In the genomic region with DNA sequence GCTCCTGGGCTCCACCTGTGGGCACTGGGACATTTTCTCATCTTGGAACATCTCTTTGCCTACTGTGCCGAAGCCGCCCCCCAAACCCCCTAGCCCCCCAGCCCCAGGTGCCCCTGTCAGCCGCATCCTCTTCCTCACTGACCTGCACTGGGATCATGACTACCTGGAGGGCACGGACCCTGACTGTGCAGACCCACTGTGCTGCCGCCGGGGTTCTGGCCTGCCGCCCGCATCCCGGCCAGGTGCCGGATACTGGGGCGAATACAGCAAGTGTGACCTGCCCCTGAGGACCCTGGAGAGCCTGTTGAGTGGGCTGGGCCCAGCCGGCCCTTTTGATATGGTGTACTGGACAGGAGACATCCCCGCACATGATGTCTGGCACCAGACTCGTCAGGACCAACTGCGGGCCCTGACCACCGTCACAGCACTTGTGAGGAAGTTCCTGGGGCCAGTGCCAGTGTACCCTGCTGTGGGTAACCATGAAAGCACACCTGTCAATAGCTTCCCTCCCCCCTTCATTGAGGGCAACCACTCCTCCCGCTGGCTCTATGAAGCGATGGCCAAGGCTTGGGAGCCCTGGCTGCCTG, we compare ENCODE assay signal across 11 cellular contexts. TPM values are rescaled to one million over a fixed set of nuclear protein-coding genes. Genes with fewer than 3 reads are reported as not detected.
A peak's percentile ranks its signal among the peaks of the same experiment; 100 is the strongest.
DNase-seq lines count a peak whose midpoint lies in the region; ATAC-seq and TF ChIP-seq lines count a peak whose summit lies in the region.
"Had no signal": no experiment of that assay in that cellular context is flagged by ENCODE, and none has a peak within 500 bp of the region (broad histone marks: within the 10 kb centered on the region; RNA-seq: fewer than 3 reads in every experiment).

No MANE protein-coding gene starts in this region.

- TF ChIP-seq CTCF in right lobe of liver (IDR thresholded peaks at IDR 0.05) = no peak
- TF ChIP-seq CTCF in suprapubic skin (IDR thresholded peaks at IDR 0.05) = no peak
- no peak for TF ChIP-seq CTCF in prostate gland (IDR thresholded peaks at IDR 0.05)
- TF ChIP-seq CTCF in esophagus squamous epithelium (IDR thresholded peaks at IDR 0.05) = no peak

- no peak for TF ChIP-seq POLR2A in right lobe of liver (IDR thresholded peaks at IDR 0.05)
- no peak for TF ChIP-seq POLR2A in suprapubic skin (IDR thresholded peaks at IDR 0.05)
- no peak for TF ChIP-seq POLR2A in prostate gland (IDR thresholded peaks at IDR 0.05)
- no peak for TF ChIP-seq POLR2A in esophagus squamous epithelium (IDR thresholded peaks at IDR 0.05)

- peaks cover 50% of the 10 kb centered on the region for H3K36me3 Mint-ChIP-seq in activated naive CD4-positive, alpha-beta T cell treated with anti-CD3 and anti-CD28 coated beads, Interleukin-2, amount 10 ng/mL, durations not matched to agents 7 days and 5 days
- H3K36me3 Mint-ChIP-seq in activated T-helper 17 cell treated with anti-CD3 and anti-CD28 coated beads, Interleukin-2, amount 50 U/mL, for 72 hours (ENCODE audit: low read depth) = peaks cover 8% of the 10 kb centered on the region

- H3K4me1 ChIP-seq in right lobe of liver (peaks cover 0 to 31% (median 12%) of the 10 kb centered on the region in 4 donors), suprapubic skin (peaks cover 24% of the 10 kb centered on the region), prostate gland (replicated peaks) (no peaks in the 10 kb centered on the region), esophagus squamous epithelium (peaks cover 12 to 58% (median 18%) of the 10 kb centered on the region in 3 donors)

- H3K4me3 ChIP-seq in right lobe of liver (peak overlapping the region in 2 of 3 donors; percentile 79 to 96), suprapubic skin (peak overlapping the region; percentile 79), prostate gland (no peak overlapping the region), esophagus squamous epithelium (peak overlapping the region in 2 of 4 donors; percentile 79 to 92)

- H3K27ac ChIP-seq in right lobe of liver (no peak overlapping the region), suprapubic skin (no peak overlapping the region), prostate gland (no peak overlapping the region), esophagus squamous epithelium (no peak overlapping the region)

- H3K9me3 Mint-ChIP-seq in activated naive CD4-positive, alpha-beta T cell treated with anti-CD3 and anti-CD28 coated beads, Interleukin-2, amount 10 ng/mL, durations not matched to agents 7 days and 5 days = no peaks in the 10 kb centered on the region
- H3K9me3 Mint-ChIP-seq in activated T-helper 17 cell treated with anti-CD3 and anti-CD28 coated beads, Interleukin-2, amount 50 U/mL, for 72 hours = no peaks in the 10 kb centered on the region
- H3K9me3 Mint-ChIP-seq: activated naive CD4-positive, alpha-beta T cell treated with anti-CD3 and anti-CD28 coated beads, Interleukin-2, amount 50 U/mL, for 72 hours had no signal

- no peaks in the 10 kb centered on the region for H3K27me3 Mint-ChIP-seq in activated naive CD4-positive, alpha-beta T cell treated with anti-CD3 and anti-CD28 coated beads, Interleukin-2, amount 10 ng/mL, durations not matched to agents 7 days and 5 days
- H3K27me3 Mint-ChIP-seq in activated T-helper 17 cell treated with anti-CD3 and anti-CD28 coated beads, Interleukin-2, amount 50 U/mL, for 72 hours = no peaks in the 10 kb centered on the region

- 100% methylated on average over 1 of the region's 18 CpGs for WGBS in right lobe of liver (ENCODE audit: insufficient coverage, low coverage, low lambda C conversion rate, missing lambda C conversion rate)
- 99% methylated on average over 7 of the region's 18 CpGs for WGBS in suprapubic skin
- WGBS in prostate gland = 95% methylated on average over 18 of the region's 18 CpGs
- WGBS in esophagus squamous epithelium, 2 donors = 100% methylated on average over 2 to 5 of the region's 18 CpGs

- H3K36me3 ChIP-seq in right lobe of liver = peaks cover 0 to 3% (median 0%) of the 10 kb centered on the region in 4 donors
- peaks cover 9% of the 10 kb centered on the region for H3K36me3 ChIP-seq in suprapubic skin
- no peaks in the 10 kb centered on the region for H3K36me3 ChIP-seq in prostate gland
- H3K36me3 ChIP-seq in esophagus squamous epithelium = peaks cover 0 to 35% (median 4%) of the 10 kb centered on the region in 3 donors

- TF ChIP-seq EP300 in suprapubic skin (IDR thresholded peaks at IDR 0.05) = no peak

- no peak for ATAC-seq in activated T-helper 17 cell treated with anti-CD3 and anti-CD28 coated beads, Interleukin-2, amount 50 U/mL, for 72 hours (replicated peaks)
- ATAC-seq in right lobe of liver (no peak), left lobe of liver (no peak)
- ATAC-seq: activated naive CD4-positive, alpha-beta T cell treated with anti-CD3 and anti-CD28 coated beads, Interleukin-2, amount 50 U/mL, for 72 hours had no signal

- peak overlapping the region; percentile 94 for H3K4me3 Mint-ChIP-seq in activated naive CD4-positive, alpha-beta T cell treated with anti-CD3 and anti-CD28 coated beads, Interleukin-2, amount 10 ng/mL, durations not matched to agents 7 days and 5 days
- H3K4me3 Mint-ChIP-seq in activated T-helper 17 cell treated with anti-CD3 and anti-CD28 coated beads, Interleukin-2, amount 50 U/mL, for 72 hours = peak overlapping the region; percentile 81

- H3K4me1 Mint-ChIP-seq in activated naive CD4-positive, alpha-beta T cell treated with anti-CD3 and anti-CD28 coated beads, Interleukin-2, amount 10 ng/mL, durations not matched to agents 7 days and 5 days = peaks cover 52% of the 10 kb centered on the region
- peaks cover 18% of the 10 kb centered on the region for H3K4me1 Mint-ChIP-seq in activated T-helper 17 cell treated with anti-CD3 and anti-CD28 coated beads, Interleukin-2, amount 50 U/mL, for 72 hours

- CTCF ChIA-PET in activated naive CD4-positive, alpha-beta T cell treated with anti-CD3 and anti-CD28 coated beads, Interleukin-2, amount 10 ng/mL, durations not matched to agents 7 days and 5 days (lab: Charles Lee) = interaction anchor here (1.1 to 7.2 kb wide), 5 partner anchors 10 to 52 kb away, joined by 3 to 52 read pairs (median 22); a partner anchor contains a TSS

- DNase-seq in activated naive CD4-positive, alpha-beta T cell treated with anti-CD3 and anti-CD28 coated beads, Interleukin-2, amount 10 ng/mL, durations not matched to agents 7 days and 5 days = no peak
- DNase-seq in activated naive CD4-positive, alpha-beta T cell (lab: John Stamatoyannopoulos, UW) = no peak
- DNase-seq in right lobe of liver = no peak
- DNase-seq in suprapubic skin (ENCODE audit: low spot score in 2 of 2) = no peak
- DNase-seq in left lobe of liver (ENCODE audit: low spot score) = no peak
- DNase-seq in prostate gland (ENCODE audit: low spot score) = no peak
- no peak for DNase-seq in esophagus squamous epithelium (lab: John Stamatoyannopoulos, UW)
- DNase-seq: GOT3 had no signal

- H3K27ac Mint-ChIP-seq in activated naive CD4-positive, alpha-beta T cell treated with anti-CD3 and anti-CD28 coated beads, Interleukin-2, amount 10 ng/mL, durations not matched to agents 7 days and 5 days = peak overlapping the region; percentile 94
- no peak overlapping the region for H3K27ac Mint-ChIP-seq in activated T-helper 17 cell treated with anti-CD3 and anti-CD28 coated beads, Interleukin-2, amount 50 U/mL, for 72 hours

- intact Hi-C loops in right lobe of liver (cut with DNase I) = loop anchor here in 1 of 2 donors (5.0 kb wide), 1 partner anchor 46 kb away; no protein-coding TSS in a partner anchor
- intact Hi-C loops in prostate gland (cut with DNase I) = no loop called here
- intact Hi-C loops in esophagus squamous epithelium (cut with DNase I) = no loop called here

- H3K9me3 ChIP-seq in right lobe of liver = no peaks in the 10 kb centered on the region
- H3K9me3 ChIP-seq in suprapubic skin = no peaks in the 10 kb centered on the region
- no peaks in the 10 kb centered on the region for H3K9me3 ChIP-seq in prostate gland
- H3K9me3 ChIP-seq in esophagus squamous epithelium = no peaks in the 10 kb centered on the region

- H3K27me3 ChIP-seq in right lobe of liver (no peaks in the 10 kb centered on the region), suprapubic skin (no peaks in the 10 kb centered on the region), prostate gland (replicated peaks; ENCODE audit: insufficient read depth) (no peaks in the 10 kb centered on the region), esophagus squamous epithelium (no peaks in the 10 kb centered on the region)

RNA-seq across cellular contexts. Expression of a gene that starts 1.4 kb away (rescaled TPM):
- total RNA-seq in activated T-helper 17 cell treated with anti-CD3 and anti-CD28 coated beads, Interleukin-2, amount 50 U/mL, for 72 hours = 10 to 100 TPM; 12.9 to 15.2 TPM
- total RNA-seq in right lobe of liver (10 to 100 TPM; 45.3 to 77.9 (median 57.3) TPM), suprapubic skin (10 to 100 TPM; 25.0 to 45.5 (median 40.8) TPM), left lobe of liver (62.0 TPM), prostate gland (10 to 100 TPM; 51.7 to 59.2 TPM), esophagus squamous epithelium (10 to 100 TPM; 11.6 to 21.4 (median 14.3) TPM)

RNA-seq across cellular contexts. Expression of a gene that starts 27.3 kb away (rescaled TPM):
- total RNA-seq in activated T-helper 17 cell treated with anti-CD3 and anti-CD28 coated beads, Interleukin-2, amount 50 U/mL, for 72 hours = 10 to 100 TPM; 46.1 to 62.5 TPM
- total RNA-seq in right lobe of liver = 1 to 10 TPM; 3.3 to 5.6 (median 3.8) TPM
- total RNA-seq in suprapubic skin = 10 to 100 TPM; 15.8 to 26.2 (median 17.2) TPM
- 3.6 TPM for total RNA-seq in left lobe of liver
- total RNA-seq in prostate gland = 10 to 100 TPM; 35.4 to 65.5 TPM
- total RNA-seq in esophagus squamous epithelium = 10 to 100 TPM in 2 of 4 donors, 1 to 10 TPM in 2; 2.7 to 29.0 (median 9.9) TPM

RNA-seq across cellular contexts. Expression of a gene that starts 49.1 kb away (rescaled TPM):
- total RNA-seq in activated T-helper 17 cell treated with anti-CD3 and anti-CD28 coated beads, Interleukin-2, amount 50 U/mL, for 72 hours = 1 to 10 TPM in 1 of 2 donors, under 1 TPM in 1; 0.58 to 1.3 TPM
- total RNA-seq in right lobe of liver (1,000 to 10,000 TPM; 3,555 to 5,250 (median 4,456) TPM), suprapubic skin (10 to 100 TPM in 1 of 4 donors, 1 to 10 TPM in 2, under 1 TPM in 1; 0.47 to 15.5 (median 1.3) TPM), left lobe of liver (5,455 TPM), prostate gland (1 to 10 TPM; 1.2 to 4.7 TPM), esophagus squamous epithelium (under 1 TPM in 1 of 4 donors, not detected in 3; 0.76 TPM)
- total RNA-seq: SK-MEL-5 had no signal

Comparison
In these comparisons a context has a peak if more than half of its experiments do, and no peak if none do; other contexts are left out.
1. H3K4me3 ChIP-seq: peak in right lobe of liver (2 of 3) and suprapubic skin (single experiment); none in prostate gland (0 of 2).
2. RNA of a gene that starts 49.1 kb away (total RNA-seq): 5,455 TPM in left lobe of liver (single experiment) and 3,555 to 5,250 TPM in right lobe of liver; 1.2 to 4.7 TPM in prostate gland, 0.47 to 15.5 TPM in suprapubic skin, 0.58 to 1.3 TPM in activated T-helper 17 cell treated with anti-CD3 and anti-CD28 coated beads, Interleukin-2, amount 50 U/mL, for 72 hours and 0.76 TPM in esophagus squamous epithelium; every median in the first group is over 100 times any median in the second.